Comparison of ENCODE assay signal across 8 cellular contexts in genomic region chr1:67429011-67429527, GRCh38. TPM values are rescaled to one million over a fixed set of nuclear protein-coding genes. Genes with fewer than 3 reads are reported as not detected.
DNase-seq lines count a peak whose midpoint lies in the region; TF ChIP-seq lines count a peak whose summit lies in the region.

No MANE protein-coding gene starts in this region.

- intact Hi-C loops in activated CD4-positive, alpha-beta T cell treated with anti-CD3 and anti-CD28 coated beads, Interleukin-2, amount 10 ng/mL, durations not matched to agents 24 days and 14 days (cut with micrococcal nuclease) = no loop called here

- H3K27me3 ChIP-seq in endocrine pancreas (ENCODE audit: control insufficient read depth, insufficient read depth, low read length) = no peaks in the 10 kb centered on the region

- H3K27me3 Mint-ChIP-seq in activated CD4-positive, alpha-beta T cell treated with anti-CD3 and anti-CD28 coated beads, Interleukin-2, amount 10 ng/mL, durations not matched to agents 24 days and 14 days = no peaks in the 10 kb centered on the region
- peaks cover 4% of the 10 kb centered on the region for H3K27me3 Mint-ChIP-seq in nephron progenitor cell (ENCODE audit: low read depth, poor library complexity)

- DNase-seq in AG08396 (ENCODE audit: low spot score) (peak; percentile 32), HFF-Myc (ENCODE audit: extremely low read depth, low read depth) (no peak), nephron progenitor cell (peak; percentile 12), DMS114 treated with DMSO at 0.1 percent for 48 hours (lab: John Stamatoyannopoulos, UW; ENCODE audit: unreplicated experiment) (no peak), NCI-H1930 (lab: John Stamatoyannopoulos, UW) (no peak)
- DNase-seq in activated CD4-positive, alpha-beta T cell treated with anti-CD3 and anti-CD28 coated beads, Interleukin-2, amount 10 ng/mL, durations not matched to agents 24 days and 14 days = peak; percentile 81

- peaks cover 61% of the 10 kb centered on the region for H3K36me3 Mint-ChIP-seq in activated CD4-positive, alpha-beta T cell treated with anti-CD3 and anti-CD28 coated beads, Interleukin-2, amount 10 ng/mL, durations not matched to agents 24 days and 14 days (ENCODE audit: low read depth)
- peaks cover 47% of the 10 kb centered on the region for H3K36me3 Mint-ChIP-seq in nephron progenitor cell (ENCODE audit: low read depth)

- H3K9me3 ChIP-seq in endocrine pancreas (ENCODE audit: control insufficient read depth, low read length) = no peaks in the 10 kb centered on the region

- no peaks in the 10 kb centered on the region for H3K36me3 ChIP-seq in endocrine pancreas (ENCODE audit: control insufficient read depth, insufficient read depth, low read length)

- H3K4me1 Mint-ChIP-seq in activated CD4-positive, alpha-beta T cell treated with anti-CD3 and anti-CD28 coated beads, Interleukin-2, amount 10 ng/mL, durations not matched to agents 24 days and 14 days = peaks cover 51% of the 10 kb centered on the region
- H3K4me1 Mint-ChIP-seq in nephron progenitor cell = peaks cover 49% of the 10 kb centered on the region

- H3K4me3 Mint-ChIP-seq in activated CD4-positive, alpha-beta T cell treated with anti-CD3 and anti-CD28 coated beads, Interleukin-2, amount 10 ng/mL, durations not matched to agents 24 days and 14 days = peak overlapping the region; percentile 95
- peak overlapping the region; percentile 100 for H3K4me3 Mint-ChIP-seq in nephron progenitor cell

- peaks cover 24% of the 10 kb centered on the region for H3K4me1 ChIP-seq in endocrine pancreas (ENCODE audit: control insufficient read depth, insufficient read depth, low read length)

- H3K27ac Mint-ChIP-seq in activated CD4-positive, alpha-beta T cell treated with anti-CD3 and anti-CD28 coated beads, Interleukin-2, amount 10 ng/mL, durations not matched to agents 24 days and 14 days = peak overlapping the region; percentile 98
- peak overlapping the region; percentile 85 for H3K27ac Mint-ChIP-seq in nephron progenitor cell

- peak overlapping the region; percentile 1 for H3K27ac ChIP-seq in temporal lobe (ENCODE audit: low read depth, low read length)

- H3K9ac ChIP-seq in endocrine pancreas (ENCODE audit: control insufficient read depth, insufficient read depth, low read length) = peak overlapping the region; percentile 68

- no peaks in the 10 kb centered on the region for H3K9me3 Mint-ChIP-seq in activated CD4-positive, alpha-beta T cell treated with anti-CD3 and anti-CD28 coated beads, Interleukin-2, amount 10 ng/mL, durations not matched to agents 24 days and 14 days
- no peaks in the 10 kb centered on the region for H3K9me3 Mint-ChIP-seq in nephron progenitor cell

- TF ChIP-seq CTCF in HFF-Myc (IDR thresholded peaks at IDR 0.05; ENCODE audit: low read depth, low read length, missing control alignments) = no peak
- TF ChIP-seq CTCF in nephron progenitor cell (IDR thresholded peaks at IDR 0.05) = no peak

- peak overlapping the region; percentile 82 for H3K4me3 ChIP-seq in HFF-Myc (replicated peaks; ENCODE audit: low read depth, low read length)
- peak overlapping the region; percentile 76 for H3K4me3 ChIP-seq in endocrine pancreas (ENCODE audit: control insufficient read depth, insufficient read depth, low read length)

RNA-seq across cellular contexts. Expression of gene SERBP1, which starts 1.1 kb away (rescaled TPM):
- 619 and 630 TPM in 2 replicates for total RNA-seq in activated CD4-positive, alpha-beta T cell treated with anti-CD3 and anti-CD28 coated beads, Interleukin-2, amount 10 ng/mL, durations not matched to agents 24 days and 14 days
- 136 TPM for total RNA-seq in temporal lobe

Comparison
In these comparisons a context has a peak if more than half of its experiments do, and no peak if none do; other contexts are left out.
1. DNase-seq: peak in AG08396 (single experiment), activated CD4-positive, alpha-beta T cell treated with anti-CD3 and anti-CD28 coated beads, Interleukin-2, amount 10 ng/mL, durations not matched to agents 24 days and 14 days (single experiment) and nephron progenitor cell (single experiment); none in HFF-Myc (single experiment), DMS114 treated with DMSO at 0.1 percent for 48 hours (single experiment) and NCI-H1930 (0 of 2).